ENCODE assay signal across 23 cellular contexts in genomic region chr4:189502841-189503240, GRCh38.
DNase-seq lines count a peak whose midpoint lies in the region; ATAC-seq and TF ChIP-seq lines count a peak whose summit lies in the region.
"Had no signal": no experiment of that assay in that cellular context is flagged by ENCODE, and none has a peak within 500 bp of the region (broad histone marks: within the 10 kb centered on the region; RNA-seq: fewer than 3 reads in every experiment).

No MANE protein-coding gene starts in this region.

- TF ChIP-seq CTCF in brain (conservative IDR thresholded peaks at IDR 0.05) (no peak), GM10266 (IDR thresholded peaks at IDR 0.05; ENCODE audit: control insufficient read depth, insufficient read depth, low read depth, missing control alignments) (no peak)

- ATAC-seq in HG02610 (IDR thresholded peaks at IDR 0.05; ENCODE audit: unreplicated experiment) (peak; percentile 75), HG03378 (IDR thresholded peaks at IDR 0.05; ENCODE audit: unreplicated experiment) (peak; percentile 92), GM19452 (IDR thresholded peaks at IDR 0.05; ENCODE audit: unreplicated experiment) (no peak)
- ATAC-seq: psoas muscle, SK-N-SH treated with all-trans-retinoic acid at 6 μM for 48 hours had no signal

- peaks cover 28% of the 10 kb centered on the region for H3K4me1 Mint-ChIP-seq in brain
- H3K4me1 Mint-ChIP-seq: activated CD4-positive, alpha-beta T cell treated with anti-CD3 and anti-CD28 coated beads, Interleukin-2, amount 10 ng/mL, durations not matched to agents 24 days and 14 days; B cell; mesothelial cell of epicardium; neural crest cell had no signal

- no peaks in the 10 kb centered on the region for H3K36me3 Mint-ChIP-seq in brain
- H3K36me3 Mint-ChIP-seq: mesothelial cell of epicardium had no signal

- DNase-seq in NCI-H526 treated with DMSO at 0.1 percent for 48 hours (lab: John Stamatoyannopoulos, UW) (peak; percentile 62), NCI-H526 (lab: John Stamatoyannopoulos, UW) (no peak), GM10266 (ENCODE audit: extremely low spot score) (no peak), midbrain (lab: John Stamatoyannopoulos, UW) (no peak)
- DNase-seq: 8988T; activated CD4-positive, alpha-beta T cell treated with anti-CD3 and anti-CD28 coated beads, Interleukin-2, amount 10 ng/mL, durations not matched to agents 24 days and 14 days; activated CD8-positive, alpha-beta memory T cell treated with anti-CD3 and anti-CD28 coated beads, Interleukin-2, amount 50 U/mL, for 48 hours; anterior cingulate cortex; Caco-2; cerebellar nuclear complex; effector CD8-positive, alpha-beta T cell; NCI-H1436; NK-92 treated with Interleukin-12 subunit alpha and Interleukin-12 subunit beta, amount 100 ng/mL, for 24 hours; psoas muscle; spleen had no signal

- H3K4me3 Mint-ChIP-seq in brain: peak overlapping the region in 3 of 5 experiments; percentile 5 to 60 (median 50)
- H3K4me3 Mint-ChIP-seq: activated CD4-positive, alpha-beta T cell treated with anti-CD3 and anti-CD28 coated beads, Interleukin-2, amount 10 ng/mL, durations not matched to agents 24 days and 14 days; B cell; mesothelial cell of epicardium; neural crest cell had no signal

- H3K27ac Mint-ChIP-seq in brain: peak overlapping the region in 1 of 5 experiments; percentile 18
- H3K27ac Mint-ChIP-seq: activated CD4-positive, alpha-beta T cell treated with anti-CD3 and anti-CD28 coated beads, Interleukin-2, amount 10 ng/mL, durations not matched to agents 24 days and 14 days; B cell; mesothelial cell of epicardium had no signal

- no peaks in the 10 kb centered on the region for H3K27me3 Mint-ChIP-seq in brain
- H3K27me3 Mint-ChIP-seq: activated CD4-positive, alpha-beta T cell treated with anti-CD3 and anti-CD28 coated beads, Interleukin-2, amount 10 ng/mL, durations not matched to agents 24 days and 14 days; B cell had no signal

- H3K9me3 Mint-ChIP-seq in brain: peaks cover 0 to 4% (median 3%) of the 10 kb centered on the region in 5 experiments
